ENCODE assay signal across 23 cellular contexts in the genomic region with DNA sequence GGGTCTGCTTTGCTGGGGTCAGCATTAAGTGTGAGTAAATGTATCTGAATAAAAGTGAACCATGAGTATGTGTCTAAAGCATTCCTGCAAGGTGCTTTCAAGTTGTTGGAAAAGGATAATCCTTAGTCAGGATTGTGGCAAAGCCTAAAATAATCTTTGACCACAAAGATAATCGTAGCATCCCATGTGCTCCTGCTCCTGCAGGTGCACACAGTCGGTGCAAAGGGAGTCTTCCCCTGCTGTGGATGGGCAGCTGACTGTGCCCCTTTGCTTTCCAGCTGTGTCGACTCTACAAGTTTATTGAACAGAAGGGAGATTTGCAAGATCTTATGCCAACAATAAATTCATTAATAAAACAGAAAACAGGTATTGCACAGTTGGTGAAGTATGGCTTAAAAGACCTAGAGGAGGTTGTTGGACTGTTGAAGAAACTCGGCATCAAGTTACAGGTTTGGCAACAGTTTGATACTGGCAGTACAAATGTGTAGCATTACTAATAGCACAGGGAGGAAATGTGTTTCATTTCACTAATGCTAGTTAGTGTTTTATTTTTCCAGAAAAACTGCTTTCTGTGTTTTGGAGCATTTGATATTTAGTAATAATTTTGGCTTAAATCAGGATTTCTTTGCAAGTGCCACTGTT. TPM values are rescaled to one million over a fixed set of nuclear protein-coding genes. Genes with fewer than 3 reads are reported as not detected.
A peak's percentile ranks its signal among the peaks of the same experiment; 100 is the strongest.
DNase-seq lines count a peak whose midpoint lies in the region; ATAC-seq and TF ChIP-seq lines count a peak whose summit lies in the region.
"Had no signal": no experiment of that assay in that cellular context is flagged by ENCODE, and none has a peak within 500 bp of the region (broad histone marks: within the 10 kb centered on the region; RNA-seq: fewer than 3 reads in every experiment).

No MANE protein-coding gene starts in this region.

- H3K4me3 ChIP-seq in prostate gland (no peak overlapping the region), esophagus squamous epithelium (no peak overlapping the region)
- H3K4me3 ChIP-seq: body of pancreas, dorsolateral prefrontal cortex, testis had no signal

- no peak for ATAC-seq in GM19324 (IDR thresholded peaks at IDR 0.05; ENCODE audit: low FRiP score, unreplicated experiment)
- ATAC-seq: body of pancreas; foreskin keratinocyte; left colon; Right ventricle myocardium inferior; stimulated activated naive CD8-positive, alpha-beta T cell treated with anti-CD3 and anti-CD28 coated beads, Interleukin-15, Interleukin-2, amounts not matched to agents 100 U/mL and 50 U/mL, for 24 hours had no signal

- WGBS in prostate gland: 37% methylated on average over 4 of the region's 4 CpGs
- 72 to 78% methylated on average over 4 of the region's 4 CpGs for WGBS in esophagus squamous epithelium, 2 donors

- intact Hi-C loops in prostate gland (cut with DNase I) (no loop called here), esophagus squamous epithelium (cut with DNase I) (no loop called here)

- H3K27me3 ChIP-seq in prostate gland (replicated peaks; ENCODE audit: insufficient read depth) (no peaks in the 10 kb centered on the region), esophagus squamous epithelium (no peaks in the 10 kb centered on the region)
- H3K27me3 ChIP-seq: body of pancreas, dorsolateral prefrontal cortex, foreskin keratinocyte, testis had no signal

- TF ChIP-seq POLR2A in prostate gland (IDR thresholded peaks at IDR 0.05) (no peak), esophagus squamous epithelium (IDR thresholded peaks at IDR 0.05) (no peak)

- H3K9me3 ChIP-seq in prostate gland (no peaks in the 10 kb centered on the region), esophagus squamous epithelium (peaks cover 0 to 19% (median 8%) of the 10 kb centered on the region in 3 donors)
- H3K9me3 ChIP-seq: body of pancreas, testis had no signal

- H3K27ac ChIP-seq in prostate gland (no peak overlapping the region), esophagus squamous epithelium (no peak overlapping the region)
- H3K27ac ChIP-seq: body of pancreas, dorsolateral prefrontal cortex, foreskin keratinocyte, testis had no signal

- H3K36me3 ChIP-seq in prostate gland (peaks cover 2 to 15% of the 10 kb centered on the region in 2 donors), esophagus squamous epithelium (peaks cover 25 to 99% (median 27%) of the 10 kb centered on the region in 3 donors)

- TF ChIP-seq CTCF in prostate gland (IDR thresholded peaks at IDR 0.05) (no peak), esophagus squamous epithelium (IDR thresholded peaks at IDR 0.05) (no peak)

- peaks cover 3% of the 10 kb centered on the region for H3K4me1 ChIP-seq in prostate gland (replicated peaks)
- no peaks in the 10 kb centered on the region for H3K4me1 ChIP-seq in esophagus squamous epithelium
- H3K4me1 ChIP-seq: body of pancreas, foreskin keratinocyte, testis had no signal

- DNase-seq in DMS79 treated with DMSO at 0.1 percent for 48 hours (lab: John Stamatoyannopoulos, UW) (peak; percentile 44), NCI-H69 (lab: John Stamatoyannopoulos, UW) (peak; percentile 24), fibroblast of gingiva (ENCODE audit: low read depth) (peak; percentile 79), prostate gland (ENCODE audit: low spot score) (peak; percentile 14), esophagus squamous epithelium (lab: John Stamatoyannopoulos, UW) (no peak), SW480 (ENCODE audit: low spot score) (no peak)
- DNase-seq: activated CD4-positive, alpha-beta T cell treated with anti-CD3 and anti-CD28 coated beads for 4 hours; activated CD8-positive, alpha-beta memory T cell treated with anti-CD3 and anti-CD28 coated beads for 24 hours; activated effector memory CD4-positive, alpha-beta T cell treated with Interleukin-2 at 50 U/mL for 16 hours; AML-193; body of pancreas; CD4-positive, alpha-beta memory T cell; cerebellar nuclear complex; dorsolateral prefrontal cortex; foreskin keratinocyte; HCEC 1CT; left colon; NCI-H1436; NCI-H2081 treated with DMSO at 0.1 percent for 48 hours; stimulated activated naive CD8-positive, alpha-beta T cell treated with anti-CD3 and anti-CD28 coated beads, Interleukin-15, Interleukin-2, amounts not matched to agents 100 U/mL and 50 U/mL, for 24 hours; testis had no signal

RNA-seq across cellular contexts. Expression of a gene that starts 22.6 kb away (rescaled TPM):
- total RNA-seq in prostate gland (100 to 1,000 TPM; 366 to 428 TPM), esophagus squamous epithelium (100 to 1,000 TPM; 177 to 369 (median 237) TPM)

Comparison
In these comparisons a context has a peak if more than half of its experiments do, and no peak if none do; other contexts are left out.
1. DNase-seq: peak in DMS79 treated with DMSO at 0.1 percent for 48 hours (single experiment), NCI-H69 (single experiment), fibroblast of gingiva (single experiment) and prostate gland (single experiment); none in esophagus squamous epithelium (single experiment) and SW480 (single experiment).